8 cellular contexts compared by ENCODE assay signal in the genomic region with DNA sequence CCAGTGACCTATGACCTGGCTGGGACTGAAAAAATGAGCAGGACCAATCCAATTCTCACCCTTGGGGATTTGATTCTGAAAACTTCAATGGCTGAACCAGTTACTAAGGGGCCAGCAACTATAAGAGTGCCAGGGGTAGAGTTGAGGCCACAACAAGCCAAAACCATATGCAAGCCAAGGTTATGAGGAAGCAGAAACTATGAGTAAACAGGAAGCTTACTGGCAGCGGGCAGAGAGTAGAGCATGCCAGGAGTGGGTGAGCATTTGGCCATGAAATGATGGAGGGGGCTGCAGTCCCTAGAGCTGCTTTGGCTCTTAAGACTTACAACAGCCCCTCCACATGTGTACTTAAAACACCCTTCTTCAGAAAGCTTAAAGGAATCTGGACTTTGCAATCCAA.
DNase-seq lines count a peak whose midpoint lies in the region; ATAC-seq and TF ChIP-seq lines count a peak whose summit lies in the region.

No MANE protein-coding gene starts in this region.

- H3K9me3 ChIP-seq in GM23248 (ENCODE audit: low read depth) (no peaks in the 10 kb centered on the region), H9 (ENCODE audit: control insufficient read depth, low read depth, low read length) (no peaks in the 10 kb centered on the region)

- peaks cover 0 to 6% of the 10 kb centered on the region in 2 experiments; a peak in 1 of 5 replicates for H3K9me3 Mint-ChIP-seq in H9

- H2AFZ ChIP-seq in GM23248: no peak overlapping the region
- H2AFZ ChIP-seq in H9 (ENCODE audit: low read length): no peak overlapping the region

- no peak overlapping the region for H3K4me3 Mint-ChIP-seq in H9

- WGBS in GM23248 (ENCODE audit: low coverage in 1 of 2, low lambda C conversion rate in 2 of 2, missing lambda C conversion rate in 2 of 2), 2 experiments: 0 to 5% methylated on average over 1 of the region's 1 CpG
- WGBS in H9 (ENCODE audit: extremely low coverage, insufficient read length, low lambda C conversion rate): no CpG with 5 or more reads among the region's 1 CpG

- peak overlapping the region in 1 of 3 experiments; percentile 23; a peak in 1 of 7 replicates for H3K27ac Mint-ChIP-seq in H9

- no peak overlapping the region for H3K56ac ChIP-seq in H9 (ENCODE audit: insufficient read length, low read depth, low read length)

- H4K5ac ChIP-seq in H9 (ENCODE audit: insufficient read length, low read depth, low read length): no peak overlapping the region

- H2AK5ac ChIP-seq in H9 (ENCODE audit: insufficient read length, low read length): no peak overlapping the region

- H3K14ac ChIP-seq in H9 (ENCODE audit: insufficient read depth, low read length): no peak overlapping the region

- no peak overlapping the region for H3K23ac ChIP-seq in H9 (ENCODE audit: insufficient read length, low read depth, low read length)

- H3K4me3 ChIP-seq in GM23248: 0 out of 2 replicates have a peak overlapping the region, but pooled peaks have one; percentile 18

- no peaks in the 10 kb centered on the region for H3K27me3 ChIP-seq in GM23248 (replicated peaks; ENCODE audit: insufficient read depth)
- no peaks in the 10 kb centered on the region; the same call in 1 of the 2 replicates for H3K27me3 ChIP-seq in H9 (ENCODE audit: insufficient read depth, low read length)

- TF ChIP-seq CTCF in H9 (conservative IDR thresholded peaks at IDR 0.05): no peak
- TF ChIP-seq CTCF in GM20000 (IDR thresholded peaks at IDR 0.05; ENCODE audit: extremely low read depth, missing control alignments): no peak

- no peak overlapping the region for H4K91ac ChIP-seq in H9 (ENCODE audit: insufficient read length, low read depth, low read length)

- peak; percentile 61 for ATAC-seq in SK-N-SH treated with all-trans-retinoic acid at 6 μM for 48 hours
- ATAC-seq in stimulated activated naive CD8-positive, alpha-beta T cell treated with anti-CD3 and anti-CD28 coated beads, Interleukin-15, Interleukin-2, amounts not matched to agents 100 U/mL and 50 U/mL, for 24 hours: peak; percentile 70

- H3K36me3 ChIP-seq in GM23248 (ENCODE audit: low read depth): no peaks in the 10 kb centered on the region

- peak; percentile 67 for DNase-seq in AG08395 (ENCODE audit: low spot score)
- peak; percentile 87 for DNase-seq in GM23248
- peak; percentile 62 for DNase-seq in epithelial cell of prostate (ENCODE audit: low read depth, low spot score)
- peak; percentile 43 for DNase-seq in stimulated activated naive CD8-positive, alpha-beta T cell treated with anti-CD3 and anti-CD28 coated beads, Interleukin-15, Interleukin-2, amounts not matched to agents 100 U/mL and 50 U/mL, for 24 hours
- no peak for DNase-seq in H9
- no peak for DNase-seq in GM20000 (ENCODE audit: low spot score)
- DNase-seq in NCI-H69 (lab: John Stamatoyannopoulos, UW): no peak

- no peak overlapping the region for H3T11ph ChIP-seq in H9 (ENCODE audit: low read length)

- no peak overlapping the region for H2BK120ac ChIP-seq in H9 (ENCODE audit: low read depth, low read length, poor library complexity, severe bottlenecking)

- H3K4me1 Mint-ChIP-seq in H9: peaks cover 29 to 30% of the 10 kb centered on the region in 2 experiments

- H3K4me1 ChIP-seq in GM23248 (ENCODE audit: insufficient read depth) (peaks cover 54% of the 10 kb centered on the region), H9 (ENCODE audit: insufficient read depth, low read length) (0 out of 2 replicates have a peak, but pooled peaks cover 3% of the 10 kb centered on the region)

- H4K20me1 ChIP-seq in GM23248 (ENCODE audit: insufficient read depth) (no peaks in the 10 kb centered on the region), H9 (ENCODE audit: control insufficient read depth, insufficient read depth, insufficient read length) (no peaks in the 10 kb centered on the region)

- peaks cover 11% of the 10 kb centered on the region for H3K23me2 ChIP-seq in H9 (ENCODE audit: insufficient read length, low read depth, low read length, poor library complexity, severe bottlenecking)

- in situ Hi-C loops in GM23248 (cut with MboI): no loop called here

- H2BK20ac ChIP-seq in H9 (ENCODE audit: low read depth, low read length, poor library complexity, severe bottlenecking): no peak overlapping the region

- no peak overlapping the region for H2BK15ac ChIP-seq in H9 (ENCODE audit: low read depth, low read length)

- peaks cover 66% of the 10 kb centered on the region for H3F3A ChIP-seq in GM23248 (ENCODE audit: insufficient read depth)

- no peak overlapping the region for H3K18ac ChIP-seq in H9 (ENCODE audit: insufficient read length, low read depth, low read length)

- no peak overlapping the region for H2BK12ac ChIP-seq in H9 (ENCODE audit: insufficient read length, low read depth, low read length)

- H3K4ac ChIP-seq in H9 (ENCODE audit: low read depth, low read length): no peak overlapping the region

- H3K36me3 Mint-ChIP-seq in H9 (ENCODE audit: insufficient read depth in 1 of 3, low read depth in 3 of 3): no peaks in the 10 kb centered on the region; a peak in 1 of 7 replicates

- no peak overlapping the region for H2BK5ac ChIP-seq in H9 (ENCODE audit: insufficient read length, low read length)

- peaks cover 91% of the 10 kb centered on the region for H3K79me2 ChIP-seq in GM23248 (ENCODE audit: insufficient read depth)
- H3K79me2 ChIP-seq in H9 (ENCODE audit: insufficient read depth, low read length): peaks cover under 1% of the 10 kb centered on the region; the same call in 1 of the 2 replicates

- H3K9me2 ChIP-seq in GM23248 (ENCODE audit: insufficient read depth): no peaks in the 10 kb centered on the region

- peak overlapping the region; percentile 82 for H3K27ac ChIP-seq in GM23248
- H3K27ac ChIP-seq in epithelial cell of prostate: peak overlapping the region; percentile 88
- H3K27ac ChIP-seq in H9 (ENCODE audit: insufficient read length, low read depth, low read length): no peak overlapping the region

- H3K4me2 ChIP-seq in GM23248 (ENCODE audit: unreplicated experiment) (peak overlapping the region; percentile 50), H9 (ENCODE audit: insufficient read depth, insufficient read length, low read length) (no peak overlapping the region)

- H3K27me3 Mint-ChIP-seq in H9 (ENCODE audit: low read depth): peaks cover 7% of the 10 kb centered on the region

- H4K8ac ChIP-seq in H9 (replicated peaks; ENCODE audit: insufficient read length, low read depth, low read length): no peak overlapping the region

- H3K9ac ChIP-seq in GM23248 (peak overlapping the region; percentile 45; the same call in 1 of the 2 replicates), H9 (ENCODE audit: extremely low read depth, insufficient read length, low read length) (no peak overlapping the region)

- H3K79me1 ChIP-seq in H9 (ENCODE audit: insufficient read depth, low read depth, low read length, poor library complexity, severe bottlenecking): no peaks in the 10 kb centered on the region

TF ChIP-seq in SK-N-SH treated with all-trans-retinoic acid at 6 μM for 48 hours, 23 proteins besides CTCF, POLR2A, EP300 and RAD21:
- TF ChIP-seq SNAI2 (CRISPR knock-in tag; IDR thresholded peaks at IDR 0.05) (no peak), ZNF565 (CRISPR knock-in tag; conservative IDR thresholded peaks at IDR 0.05; ENCODE audit: low read depth) (no peak), ZFP3 (CRISPR knock-in tag; IDR thresholded peaks at IDR 0.05) (no peak), ZNF70 (CRISPR knock-in tag; IDR thresholded peaks at IDR 0.05) (no peak), OSR1 (CRISPR knock-in tag; IDR thresholded peaks at IDR 0.05) (no peak), ESRRG (CRISPR knock-in tag; IDR thresholded peaks at IDR 0.05) (no peak)
- TF ChIP-seq, protein P1, sequence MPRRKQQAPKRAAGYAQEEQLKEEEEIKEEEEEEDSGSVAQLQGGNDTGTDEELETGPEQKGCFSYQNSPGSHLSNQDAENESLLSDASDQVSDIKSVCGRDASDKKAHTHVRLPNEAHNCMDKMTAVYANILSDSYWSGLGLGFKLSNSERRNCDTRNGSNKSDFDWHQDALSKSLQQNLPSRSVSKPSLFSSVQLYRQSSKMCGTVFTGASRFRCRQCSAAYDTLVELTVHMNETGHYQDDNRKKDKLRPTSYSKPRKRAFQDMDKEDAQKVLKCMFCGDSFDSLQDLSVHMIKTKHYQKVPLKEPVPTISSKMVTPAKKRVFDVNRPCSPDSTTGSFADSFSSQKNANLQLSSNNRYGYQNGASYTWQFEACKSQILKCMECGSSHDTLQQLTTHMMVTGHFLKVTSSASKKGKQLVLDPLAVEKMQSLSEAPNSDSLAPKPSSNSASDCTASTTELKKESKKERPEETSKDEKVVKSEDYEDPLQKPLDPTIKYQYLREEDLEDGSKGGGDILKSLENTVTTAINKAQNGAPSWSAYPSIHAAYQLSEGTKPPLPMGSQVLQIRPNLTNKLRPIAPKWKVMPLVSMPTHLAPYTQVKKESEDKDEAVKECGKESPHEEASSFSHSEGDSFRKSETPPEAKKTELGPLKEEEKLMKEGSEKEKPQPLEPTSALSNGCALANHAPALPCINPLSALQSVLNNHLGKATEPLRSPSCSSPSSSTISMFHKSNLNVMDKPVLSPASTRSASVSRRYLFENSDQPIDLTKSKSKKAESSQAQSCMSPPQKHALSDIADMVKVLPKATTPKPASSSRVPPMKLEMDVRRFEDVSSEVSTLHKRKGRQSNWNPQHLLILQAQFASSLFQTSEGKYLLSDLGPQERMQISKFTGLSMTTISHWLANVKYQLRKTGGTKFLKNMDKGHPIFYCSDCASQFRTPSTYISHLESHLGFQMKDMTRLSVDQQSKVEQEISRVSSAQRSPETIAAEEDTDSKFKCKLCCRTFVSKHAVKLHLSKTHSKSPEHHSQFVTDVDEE (CRISPR knock-in tag; IDR thresholded peaks at IDR 0.05): no peak
- TF ChIP-seq, protein P2, sequence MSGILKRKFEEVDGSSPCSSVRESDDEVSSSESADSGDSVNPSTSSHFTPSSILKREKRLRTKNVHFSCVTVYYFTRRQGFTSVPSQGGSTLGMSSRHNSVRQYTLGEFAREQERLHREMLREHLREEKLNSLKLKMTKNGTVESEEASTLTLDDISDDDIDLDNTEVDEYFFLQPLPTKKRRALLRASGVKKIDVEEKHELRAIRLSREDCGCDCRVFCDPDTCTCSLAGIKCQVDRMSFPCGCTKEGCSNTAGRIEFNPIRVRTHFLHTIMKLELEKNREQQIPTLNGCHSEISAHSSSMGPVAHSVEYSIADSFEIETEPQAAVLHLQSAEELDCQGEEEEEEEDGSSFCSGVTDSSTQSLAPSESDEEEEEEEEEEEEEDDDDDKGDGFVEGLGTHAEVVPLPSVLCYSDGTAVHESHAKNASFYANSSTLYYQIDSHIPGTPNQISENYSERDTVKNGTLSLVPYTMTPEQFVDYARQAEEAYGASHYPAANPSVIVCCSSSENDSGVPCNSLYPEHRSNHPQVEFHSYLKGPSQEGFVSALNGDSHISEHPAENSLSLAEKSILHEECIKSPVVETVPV (CRISPR knock-in tag; IDR thresholded peaks at IDR 0.05): no peak

Comparison
In these comparisons a context has a peak if more than half of its experiments do, and no peak if none do; other contexts are left out.
1. DNase-seq: peak in AG08395 (single experiment), GM23248 (single experiment), epithelial cell of prostate (single experiment) and stimulated activated naive CD8-positive, alpha-beta T cell treated with anti-CD3 and anti-CD28 coated beads, Interleukin-15, Interleukin-2, amounts not matched to agents 100 U/mL and 50 U/mL, for 24 hours (single experiment); none in H9 (single experiment), GM20000 (single experiment) and NCI-H69 (single experiment).